Comparison of ENCODE assay signal across 1 cellular context in genomic region chr1:20107767-20108166, GRCh38.
TF ChIP-seq lines count a peak whose summit lies in the region.

No MANE protein-coding gene starts in this region.

TF ChIP-seq in K562, 482 proteins besides CTCF, POLR2A, EP300 and RAD21:
- no peak for TF ChIP-seq TCFL5 (CRISPR knock-in tag; conservative IDR thresholded peaks at IDR 0.05)
- no peak for TF ChIP-seq CSDE1 (IDR thresholded peaks at IDR 0.05)
- TF ChIP-seq NR4A1 (CRISPR knock-in tag; IDR thresholded peaks at IDR 0.05), result no peak
- peak; percentile 72 for TF ChIP-seq NR4A1 (tag; IDR thresholded peaks at IDR 0.05)
- no peak for TF ChIP-seq JUND (IDR thresholded peaks at IDR 0.05; ENCODE audit: borderline replicate concordance, low read depth, low read length)
- no peak for TF ChIP-seq JUND (tag; IDR thresholded peaks at IDR 0.05; ENCODE audit: borderline replicate concordance, low read depth, low read length)
- no peak for TF ChIP-seq NCOA2 (IDR thresholded peaks at IDR 0.05; ENCODE audit: partially characterized antibody in 2 of 2)
